ENCODE assay signal across 24 cellular contexts in genomic region chr5:10827571-10827970, GRCh38.
DNase-seq lines count a peak whose midpoint lies in the region; ATAC-seq and TF ChIP-seq lines count a peak whose summit lies in the region.
"Had no signal": no experiment of that assay in that cellular context is flagged by ENCODE, and none has a peak within 500 bp of the region (broad histone marks: within the 10 kb centered on the region; RNA-seq: fewer than 3 reads in every experiment).

No MANE protein-coding gene starts in this region.

- H3K9me3 Mint-ChIP-seq in stimulated activated memory B cell treated with anti-CD40 and anti-IgM and Interleukin-4, amounts not matched to agents 10 μg/mL and 1 μg/mL and 100 μg/mL, for 72 hours = no peaks in the 10 kb centered on the region
- no peaks in the 10 kb centered on the region for H3K9me3 Mint-ChIP-seq in chondrocyte (ENCODE audit: low read depth)
- H3K9me3 Mint-ChIP-seq: CD8-positive, alpha-beta T cell had no signal

- H3K4me1 ChIP-seq in SJSA1 (replicated peaks) = peaks cover 50% of the 10 kb centered on the region

- no peaks in the 10 kb centered on the region for H3K36me3 ChIP-seq in SJSA1

- H3K4me3 Mint-ChIP-seq in stimulated activated memory B cell treated with anti-CD40 and anti-IgM and Interleukin-4, amounts not matched to agents 10 μg/mL and 1 μg/mL and 100 μg/mL, for 72 hours = no peak overlapping the region
- no peak overlapping the region for H3K4me3 Mint-ChIP-seq in chondrocyte (ENCODE audit: unreplicated experiment)
- H3K4me3 Mint-ChIP-seq: B cell; CD8-positive, alpha-beta T cell had no signal

- no peaks in the 10 kb centered on the region for H3K27me3 ChIP-seq in SJSA1 (replicated peaks)

- DNase-seq in EH (ENCODE audit: low read depth) = peak; percentile 30
- DNase-seq in SJSA1 (ENCODE audit: low read depth in 1 of 2, low spot score in 2 of 2) = no peak
- peak; percentile 69 for DNase-seq in fibroblast of peridontal ligament (ENCODE audit: extremely low read depth)
- DNase-seq in chondrocyte (ENCODE audit: low spot score) = no peak
- no peak for DNase-seq in effector CD8-positive, alpha-beta T cell (lab: John Stamatoyannopoulos, UW)
- DNase-seq: Caco-2; CD8-positive, alpha-beta T cell; GDM1; Kasumi-1; MV-4-11; NCI-H1105; NCI-H1436 treated with DMSO at 0.1 percent for 48 hours; NCI-H187 treated with DMSO at 0.1 percent for 48 hours; NCI-H524; NCI-H774 had no signal

- no peaks in the 10 kb centered on the region for H3K27me3 Mint-ChIP-seq in stimulated activated memory B cell treated with anti-CD40 and anti-IgM and Interleukin-4, amounts not matched to agents 10 μg/mL and 1 μg/mL and 100 μg/mL, for 72 hours
- peaks cover 2% of the 10 kb centered on the region for H3K27me3 Mint-ChIP-seq in chondrocyte (ENCODE audit: low read depth)

- no peak for ATAC-seq in stimulated activated memory B cell treated with anti-CD40 and anti-IgM and Interleukin-4, amounts not matched to agents 10 μg/mL and 1 μg/mL and 100 μg/mL, for 72 hours
- ATAC-seq in HG03520 (IDR thresholded peaks at IDR 0.05; ENCODE audit: unreplicated experiment) = no peak
- no peak for ATAC-seq in GM21515 (IDR thresholded peaks at IDR 0.05; ENCODE audit: unreplicated experiment)
- ATAC-seq: CD8-positive, alpha-beta T cell; PC-3; Right ventricle myocardium inferior had no signal

- H3K9me3 ChIP-seq in SJSA1 (replicated peaks) = no peaks in the 10 kb centered on the region

- TF ChIP-seq CTCF in chondrocyte (IDR thresholded peaks at IDR 0.05) = no peak

- no peak overlapping the region for H3K4me3 ChIP-seq in SJSA1
- H3K4me3 ChIP-seq: GM12878 had no signal

- no peaks in the 10 kb centered on the region for H3K36me3 Mint-ChIP-seq in stimulated activated memory B cell treated with anti-CD40 and anti-IgM and Interleukin-4, amounts not matched to agents 10 μg/mL and 1 μg/mL and 100 μg/mL, for 72 hours
- H3K36me3 Mint-ChIP-seq in chondrocyte (ENCODE audit: low read depth) = no peaks in the 10 kb centered on the region
- H3K36me3 Mint-ChIP-seq: CD8-positive, alpha-beta T cell had no signal

- peak overlapping the region; percentile 72 for H3K27ac Mint-ChIP-seq in stimulated activated memory B cell treated with anti-CD40 and anti-IgM and Interleukin-4, amounts not matched to agents 10 μg/mL and 1 μg/mL and 100 μg/mL, for 72 hours
- H3K27ac Mint-ChIP-seq in chondrocyte (ENCODE audit: unreplicated experiment) = no peak overlapping the region
- H3K27ac Mint-ChIP-seq: B cell; CD8-positive, alpha-beta T cell had no signal

- peak overlapping the region; percentile 34 for H3K27ac ChIP-seq in SJSA1
- H3K27ac ChIP-seq: 22Rv1, C4-2B had no signal

- H3K4me1 Mint-ChIP-seq in stimulated activated memory B cell treated with anti-CD40 and anti-IgM and Interleukin-4, amounts not matched to agents 10 μg/mL and 1 μg/mL and 100 μg/mL, for 72 hours = peaks cover 35% of the 10 kb centered on the region
- peaks cover 31% of the 10 kb centered on the region for H3K4me1 Mint-ChIP-seq in chondrocyte (ENCODE audit: low read depth)

Comparison
In these comparisons a context has a peak if more than half of its experiments do, and no peak if none do; other contexts are left out.
1. DNase-seq: peak in EH (single experiment) and fibroblast of peridontal ligament (single experiment); none in SJSA1 (0 of 2), chondrocyte (single experiment) and effector CD8-positive, alpha-beta T cell (single experiment).